7 cellular contexts compared by ENCODE assay signal in genomic region chr15:41512078-41512394, GRCh38. TPM values are rescaled to one million over a fixed set of nuclear protein-coding genes. Genes with fewer than 3 reads are reported as not detected.
DNase-seq lines count a peak whose midpoint lies in the region; TF ChIP-seq lines count a peak whose summit lies in the region.

No MANE protein-coding gene starts in this region.

- peaks cover 37% of the 10 kb centered on the region for H3K27me3 Mint-ChIP-seq in T-helper 2 cell treated with Interferon-gamma antibody and Interleukin-4, amounts not matched to agents 5 μg/mL and 100 μg/mL, for 36 hours (ENCODE audit: low read depth)
- peaks cover 61% of the 10 kb centered on the region for H3K27me3 Mint-ChIP-seq in progenitor cell of endocrine pancreas

- H3K36me3 ChIP-seq in rectal smooth muscle tissue (ENCODE audit: control insufficient read depth, insufficient read depth, low read length), result no peaks in the 10 kb centered on the region

- H3K27ac ChIP-seq in rectal smooth muscle tissue (ENCODE audit: low read depth, low read length), result no peak overlapping the region

- peaks cover 2% of the 10 kb centered on the region for H3K36me3 Mint-ChIP-seq in T-helper 2 cell treated with Interferon-gamma antibody and Interleukin-4, amounts not matched to agents 5 μg/mL and 100 μg/mL, for 36 hours (ENCODE audit: low read depth)
- peaks cover 7% of the 10 kb centered on the region for H3K36me3 Mint-ChIP-seq in progenitor cell of endocrine pancreas (ENCODE audit: insufficient read depth)

- H3K4me1 Mint-ChIP-seq in T-helper 2 cell treated with Interferon-gamma antibody and Interleukin-4, amounts not matched to agents 5 μg/mL and 100 μg/mL, for 36 hours (ENCODE audit: low read depth), result peaks cover 27% of the 10 kb centered on the region
- peaks cover 1% of the 10 kb centered on the region for H3K4me1 Mint-ChIP-seq in progenitor cell of endocrine pancreas (ENCODE audit: low read depth)

- peak overlapping the region; percentile 9; the same call in 1 of the 2 replicates for H3K4me3 ChIP-seq in GM08714 (ENCODE audit: low read length)
- peak overlapping the region; percentile 11 for H3K4me3 ChIP-seq in epithelial cell of proximal tubule (ENCODE audit: low read depth, low read length)
- H3K4me3 ChIP-seq in rectal smooth muscle tissue (ENCODE audit: low read length), result peak overlapping the region; percentile 53

- H3K4me1 ChIP-seq in rectal smooth muscle tissue (ENCODE audit: control insufficient read depth, insufficient read depth, low read length), result no peaks in the 10 kb centered on the region

- H3K27ac Mint-ChIP-seq in T-helper 2 cell treated with Interferon-gamma antibody and Interleukin-4, amounts not matched to agents 5 μg/mL and 100 μg/mL, for 36 hours, result no peak overlapping the region
- no peak overlapping the region for H3K27ac Mint-ChIP-seq in progenitor cell of endocrine pancreas

- H3K27me3 ChIP-seq in rectal smooth muscle tissue (ENCODE audit: control insufficient read depth, insufficient read depth, low read length), result peaks cover 15% of the 10 kb centered on the region

- H3K9ac ChIP-seq in rectal smooth muscle tissue (ENCODE audit: low read length), result no peak overlapping the region

- TF ChIP-seq CTCF in epithelial cell of proximal tubule (conservative IDR thresholded peaks at IDR 0.05; ENCODE audit: low read depth, low read length), result no peak
- no peak for TF ChIP-seq CTCF in progenitor cell of endocrine pancreas (IDR thresholded peaks at IDR 0.05; ENCODE audit: unreplicated experiment)

- no peak for DNase-seq in T-helper 2 cell treated with Interferon-gamma antibody and Interleukin-4, amounts not matched to agents 5 μg/mL and 100 μg/mL, for 36 hours (ENCODE audit: low spot score)
- DNase-seq in epithelial cell of proximal tubule (ENCODE audit: low read depth) (no peak), C1 segment of cervical spinal cord (lab: John Stamatoyannopoulos, UW) (no peak), progenitor cell of endocrine pancreas (ENCODE audit: low spot score, unreplicated experiment) (no peak), OCI-M1 (lab: John Stamatoyannopoulos, UW) (no peak)

- peak overlapping the region; percentile 79 for H3K4me3 Mint-ChIP-seq in T-helper 2 cell treated with Interferon-gamma antibody and Interleukin-4, amounts not matched to agents 5 μg/mL and 100 μg/mL, for 36 hours
- no peak overlapping the region for H3K4me3 Mint-ChIP-seq in progenitor cell of endocrine pancreas (ENCODE audit: low read depth)

- no peaks in the 10 kb centered on the region for H3K9me3 Mint-ChIP-seq in T-helper 2 cell treated with Interferon-gamma antibody and Interleukin-4, amounts not matched to agents 5 μg/mL and 100 μg/mL, for 36 hours
- H3K9me3 Mint-ChIP-seq in progenitor cell of endocrine pancreas (ENCODE audit: low read depth), result no peaks in the 10 kb centered on the region

RNA-seq across cellular contexts. Expression of gene LTK, which starts 1.6 kb away (rescaled TPM):
- 0.07 and 0.69 TPM in 2 replicates for total RNA-seq in epithelial cell of proximal tubule
- total RNA-seq in progenitor cell of endocrine pancreas, result 0.55 and 1.2 TPM in 2 replicates

RNA-seq across cellular contexts. Expression of gene ITPKA, which starts 18.4 kb away (rescaled TPM):
- total RNA-seq in epithelial cell of proximal tubule, result 6.7 and 9.8 TPM in 2 replicates
- total RNA-seq in progenitor cell of endocrine pancreas, result 0.89 and 1.0 TPM in 2 replicates

RNA-seq across cellular contexts. Expression of gene RPAP1, which starts 32.0 kb away (rescaled TPM):
- 46.4 and 70.8 TPM in 2 replicates for total RNA-seq in epithelial cell of proximal tubule
- total RNA-seq in progenitor cell of endocrine pancreas, result 63.8 and 69.4 TPM in 2 replicates

RNA-seq across cellular contexts. Expression of gene TYRO3, which starts 47.0 kb away (rescaled TPM):
- 2.8 and 6.4 TPM in 2 replicates for total RNA-seq in epithelial cell of proximal tubule
- 86.7 and 106 TPM in 2 replicates for total RNA-seq in progenitor cell of endocrine pancreas
